ENCODE assay signal across 9 cellular contexts in genomic region chr4:147361726-147362125, GRCh38.
DNase-seq lines count a peak whose midpoint lies in the region; ATAC-seq, FAIRE-seq and TF ChIP-seq lines count a peak whose summit lies in the region.
"Had no signal": no experiment of that assay in that cellular context is flagged by ENCODE, and none has a peak within 500 bp of the region (broad histone marks: within the 10 kb centered on the region; RNA-seq: fewer than 3 reads in every experiment).

No MANE protein-coding gene starts in this region.

- DNase-seq in DMS53 (lab: John Stamatoyannopoulos, UW) (peak; percentile 45), amniotic epithelial cell (ENCODE audit: low read depth) (peak; percentile 82), heart left ventricle (peak in 3 of 5 donors; percentile 45 to 46 (median 46)), psoas muscle (no peak), NCI-H2171 (lab: John Stamatoyannopoulos, UW) (no peak), GM12891 (ENCODE audit: insufficient read length, low spot score) (no peak)
- DNase-seq: DND-41 had no signal

- H3K27me3 ChIP-seq in heart left ventricle, result no peaks in the 10 kb centered on the region
- H3K27me3 ChIP-seq in psoas muscle (ENCODE audit: insufficient read depth in 3 of 3, low read length in 2 of 3), result no peaks in the 10 kb centered on the region

- no peak overlapping the region for H3K4me3 Mint-ChIP-seq in activated T-helper 17 cell treated with anti-CD3 and anti-CD28 coated beads, Interleukin-2, amount 50 U/mL, for 72 hours

- H3K9me3 Mint-ChIP-seq in activated T-helper 17 cell treated with anti-CD3 and anti-CD28 coated beads, Interleukin-2, amount 50 U/mL, for 72 hours, result no peaks in the 10 kb centered on the region

- ATAC-seq in heart left ventricle (peak; percentile 30 to 86 (median 71)), psoas muscle (no peak), HG03175 (IDR thresholded peaks at IDR 0.05; ENCODE audit: unreplicated experiment) (no peak)
- ATAC-seq in activated T-helper 17 cell treated with anti-CD3 and anti-CD28 coated beads, Interleukin-2, amount 50 U/mL, for 72 hours (replicated peaks), result no peak

- 37 to 57% (median 46%) methylated on average over 1 of the region's 1 CpG for WGBS in heart left ventricle, 4 donors
- WGBS in psoas muscle, 3 donors, result 32 to 48% (median 36%) methylated on average over 1 of the region's 1 CpG

- peaks cover 0 to 35% (median 10%) of the 10 kb centered on the region in 12 donors for H3K4me1 ChIP-seq in heart left ventricle
- no peaks in the 10 kb centered on the region for H3K4me1 ChIP-seq in psoas muscle

- FAIRE-seq in GM12891 (lab: Jason Lieb, UNC), result no peak

- H3K4me3 ChIP-seq in heart left ventricle (no peak overlapping the region), psoas muscle (no peak overlapping the region)

- peaks cover 3% of the 10 kb centered on the region for H3K27me3 Mint-ChIP-seq in activated T-helper 17 cell treated with anti-CD3 and anti-CD28 coated beads, Interleukin-2, amount 50 U/mL, for 72 hours

- no peaks in the 10 kb centered on the region for H3K4me1 Mint-ChIP-seq in activated T-helper 17 cell treated with anti-CD3 and anti-CD28 coated beads, Interleukin-2, amount 50 U/mL, for 72 hours

- no peak for TF ChIP-seq POLR2A in heart left ventricle (IDR thresholded peaks at IDR 0.05)
- TF ChIP-seq POLR2A in GM12891 (IDR thresholded peaks at IDR 0.05; ENCODE audit: low read depth, low read length), result no peak

- H3K27ac Mint-ChIP-seq in activated T-helper 17 cell treated with anti-CD3 and anti-CD28 coated beads, Interleukin-2, amount 50 U/mL, for 72 hours, result no peak overlapping the region

- H3K36me3 ChIP-seq in heart left ventricle, result no peaks in the 10 kb centered on the region
- no peaks in the 10 kb centered on the region for H3K36me3 ChIP-seq in psoas muscle (ENCODE audit: insufficient read depth in 1 of 2, low read depth in 1 of 2)

- peak overlapping the region; percentile 39 to 87 (median 72) for H3K27ac ChIP-seq in heart left ventricle
- H3K27ac ChIP-seq in psoas muscle, result peak overlapping the region; percentile 65

- no peaks in the 10 kb centered on the region for H3K36me3 Mint-ChIP-seq in activated T-helper 17 cell treated with anti-CD3 and anti-CD28 coated beads, Interleukin-2, amount 50 U/mL, for 72 hours (ENCODE audit: low read depth)

- intact Hi-C loops in heart left ventricle (cut with DNase I) (loop anchor here in 1 of 10 donors (5.0 kb wide), 1 partner anchor 121 kb away; the partner anchor contains the start of gene EDNRA), psoas muscle (cut with DNase I) (no loop called here)

- H3K9me3 ChIP-seq in heart left ventricle (no peaks in the 10 kb centered on the region), psoas muscle (no peaks in the 10 kb centered on the region)

- TF ChIP-seq CTCF in heart left ventricle (IDR thresholded peaks at IDR 0.05), result no peak
- TF ChIP-seq CTCF in psoas muscle (IDR thresholded peaks at IDR 0.05), result no peak

TF ChIP-seq in GM12891, 5 proteins besides CTCF, POLR2A, EP300 and RAD21:
- TF ChIP-seq TAF1 (IDR thresholded peaks at IDR 0.05; ENCODE audit: low read depth, low read length) (no peak), POU2F2 (IDR thresholded peaks at IDR 0.05; ENCODE audit: low read depth, low read length) (no peak)
TF ChIP-seq in GM12891: peak in this region for 0.

Comparison
In these comparisons a context has a peak if more than half of its experiments do, and no peak if none do; other contexts are left out.
1. DNase-seq: peak in DMS53 (single experiment), amniotic epithelial cell (single experiment) and heart left ventricle (3 of 5); none in psoas muscle (0 of 2), NCI-H2171 (single experiment) and GM12891 (single experiment).
2. ATAC-seq: peak in heart left ventricle (4 of 4); none in psoas muscle (0 of 4), HG03175 (single experiment) and activated T-helper 17 cell treated with anti-CD3 and anti-CD28 coated beads, Interleukin-2, amount 50 U/mL, for 72 hours (single experiment).